ENCODE assay signal across 20 cellular contexts in the genomic region with DNA sequence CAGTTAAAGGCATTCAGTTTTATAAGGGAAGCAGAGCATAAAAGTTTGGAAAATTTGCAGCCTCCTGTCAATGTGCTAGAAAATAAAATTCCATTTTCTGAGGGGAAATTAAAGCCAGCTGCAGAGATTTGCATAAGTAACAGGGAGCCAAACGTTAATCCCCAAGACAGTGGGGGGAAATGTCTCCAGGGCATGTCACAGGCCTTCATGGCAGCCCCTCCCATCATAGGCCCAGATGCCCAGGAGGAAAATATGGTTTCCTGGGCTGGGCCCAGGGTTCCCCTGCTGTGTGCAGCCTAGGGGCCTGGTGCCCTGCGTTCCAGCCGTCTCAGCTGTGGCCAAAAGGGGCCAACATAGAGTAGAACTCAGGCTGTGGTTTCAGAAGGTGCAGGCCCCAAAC. TPM values are rescaled to one million over a fixed set of nuclear protein-coding genes. Genes with fewer than 3 reads are reported as not detected.
DNase-seq lines count a peak whose midpoint lies in the region; ATAC-seq and TF ChIP-seq lines count a peak whose summit lies in the region.
"Had no signal": no experiment of that assay in that cellular context is flagged by ENCODE, and none has a peak within 500 bp of the region (broad histone marks: within the 10 kb centered on the region; RNA-seq: fewer than 3 reads in every experiment).

No MANE protein-coding gene starts in this region.

- TF ChIP-seq CTCF in AG10803 (conservative IDR thresholded peaks at IDR 0.05; ENCODE audit: low read length): no peak
- no peak for TF ChIP-seq CTCF in WTC11 (IDR thresholded peaks at IDR 0.05)
- no peak for TF ChIP-seq CTCF in hepatocyte (IDR thresholded peaks at IDR 0.05; ENCODE audit: poor library complexity)
- TF ChIP-seq CTCF in prostate gland (IDR thresholded peaks at IDR 0.05): no peak

- H3K9me3 ChIP-seq in CD4-positive, alpha-beta memory T cell (ENCODE audit: control insufficient read depth in 1 of 2, low read length in 2 of 2): no peaks in the 10 kb centered on the region
- H3K9me3 ChIP-seq in hepatocyte (ENCODE audit: low read depth) (no peaks in the 10 kb centered on the region), prostate gland (no peaks in the 10 kb centered on the region)
- H3K9me3 ChIP-seq: testis had no signal

- WGBS in hepatocyte (ENCODE audit: low lambda C conversion rate, missing lambda C conversion rate): 55% methylated on average over 3 of the region's 3 CpGs
- 56% methylated on average over 3 of the region's 3 CpGs for WGBS in prostate gland

- peak; percentile 14; the same call in 1 of the 2 replicates for ATAC-seq in WTC11

- no peak overlapping the region for H2AFZ ChIP-seq in hepatocyte

- H3K27me3 Mint-ChIP-seq in CD4-positive, alpha-beta memory T cell: no peaks in the 10 kb centered on the region
- no peaks in the 10 kb centered on the region for H3K27me3 Mint-ChIP-seq in WTC11 (ENCODE audit: low read depth)
- H3K27me3 Mint-ChIP-seq: activated naive CD4-positive, alpha-beta T cell treated with anti-CD3 and anti-CD28 coated beads, Interleukin-2, amount 10 ng/mL, durations not matched to agents 7 days and 5 days had no signal

- no peaks in the 10 kb centered on the region for H3K9me2 ChIP-seq in hepatocyte (replicated peaks; ENCODE audit: insufficient read depth)

- CTCF ChIA-PET in CD4-positive, alpha-beta memory T cell (lab: Charles Lee; ENCODE audit: partially characterized antibody): no interaction called here
- CTCF ChIA-PET in WTC11 (lab: Charles Lee): interaction anchor here (3.3 kb wide), 1 partner anchor 36 kb away, joined by 9 read pairs; no protein-coding TSS in a partner anchor

- peaks cover under 1% of the 10 kb centered on the region for H3K36me3 ChIP-seq in CD4-positive, alpha-beta memory T cell (ENCODE audit: insufficient read depth, low read length)
- no peaks in the 10 kb centered on the region for H3K36me3 ChIP-seq in hepatocyte (replicated peaks; ENCODE audit: insufficient read depth, low read depth)
- no peaks in the 10 kb centered on the region for H3K36me3 ChIP-seq in prostate gland

- intact Hi-C loops in CD4-positive, alpha-beta memory T cell (cut with micrococcal nuclease): no loop called here
- intact Hi-C loops in posterior vena cava (cut with DNase I): no loop called here
- intact Hi-C loops in prostate gland (cut with DNase I): no loop called here

- POLR2A ChIA-PET in CD4-positive, alpha-beta memory T cell (lab: Charles Lee; ENCODE audit: partially characterized antibody): interaction anchor here (2.2 kb wide), 1 partner anchor 9 kb away, joined by 8 read pairs; a partner anchor contains a TSS
- POLR2A ChIA-PET in WTC11 (lab: Charles Lee): interaction anchor here (1.0 kb wide), 1 partner anchor 9 kb away, joined by 3 read pairs; a partner anchor contains a TSS

- H3K4me1 Mint-ChIP-seq in CD4-positive, alpha-beta memory T cell: peaks cover 63 to 96% (median 75%) of the 10 kb centered on the region in 4 donors
- H3K4me1 Mint-ChIP-seq in WTC11: peaks cover 81% of the 10 kb centered on the region

- peaks cover 12 to 39% of the 10 kb centered on the region in 2 donors for H3K36me3 Mint-ChIP-seq in CD4-positive, alpha-beta memory T cell
- H3K36me3 Mint-ChIP-seq in WTC11: peaks cover 15% of the 10 kb centered on the region

- no peak for TF ChIP-seq POLR2A in prostate gland (IDR thresholded peaks at IDR 0.05)

- H3K27ac ChIP-seq in CD4-positive, alpha-beta memory T cell (ENCODE audit: low read depth, low read length): no peak overlapping the region
- H3K27ac ChIP-seq in hepatocyte: no peak overlapping the region
- H3K27ac ChIP-seq in prostate gland: no peak overlapping the region
- H3K27ac ChIP-seq: testis had no signal

- peak overlapping the region in 3 of 7 donors; percentile 19 to 77 (median 30) for H3K27ac Mint-ChIP-seq in CD4-positive, alpha-beta memory T cell
- H3K27ac Mint-ChIP-seq in WTC11: peak overlapping the region; percentile 17
- H3K27ac Mint-ChIP-seq: activated naive CD4-positive, alpha-beta T cell treated with anti-CD3 and anti-CD28 coated beads, Interleukin-2, amount 10 ng/mL, durations not matched to agents 7 days and 5 days had no signal

- H3K27me3 ChIP-seq in CD4-positive, alpha-beta memory T cell (ENCODE audit: insufficient read depth, low read length): no peaks in the 10 kb centered on the region
- H3K27me3 ChIP-seq in hepatocyte: no peaks in the 10 kb centered on the region
- no peaks in the 10 kb centered on the region for H3K27me3 ChIP-seq in prostate gland (replicated peaks; ENCODE audit: insufficient read depth)
- H3K27me3 ChIP-seq: testis had no signal

- H3K4me2 ChIP-seq in hepatocyte: peak overlapping the region; percentile 25

- H3K4me3 ChIP-seq in AG10803 (ENCODE audit: low read length) (no peak overlapping the region), hepatocyte (no peak overlapping the region), prostate gland (no peak overlapping the region)
- H3K4me3 ChIP-seq in CD4-positive, alpha-beta memory T cell (ENCODE audit: low read length in 2 of 2): no peak overlapping the region
- H3K4me3 ChIP-seq: testis had no signal

- peaks cover 100% of the 10 kb centered on the region for H3K79me2 ChIP-seq in hepatocyte

- peaks cover 94% of the 10 kb centered on the region for H4K20me1 ChIP-seq in hepatocyte (ENCODE audit: insufficient read depth, poor library complexity, severe bottlenecking)

- DNase-seq in AG10803 (ENCODE audit: low read depth) (peak; percentile 63), WTC11 (ENCODE audit: low spot score) (no peak), hepatocyte (ENCODE audit: low spot score) (no peak), SK-N-DZ (ENCODE audit: low spot score) (no peak), posterior vena cava (ENCODE audit: low spot score) (no peak), prostate gland (ENCODE audit: low spot score) (no peak)
- DNase-seq in CD4-positive, alpha-beta memory T cell: no peak
- DNase-seq in stimulated activated CD4-positive, alpha-beta T cell treated with anti-CD3 and anti-CD28 coated beads, Interleukin-4, amount 100 ng/mL, for 24 hours: no peak
- DNase-seq: activated CD8-positive, alpha-beta memory T cell treated with anti-CD3 and anti-CD28 coated beads for 24 hours; activated naive CD4-positive, alpha-beta T cell treated with anti-CD3 and anti-CD28 coated beads, Interleukin-2, amount 10 ng/mL, durations not matched to agents 7 days and 5 days; glutamatergic neuron; islet precursor cell; midbrain; NCI-H2081 treated with DMSO at 0.1 percent for 48 hours; posterior cingulate gyrus; SHP77 treated with DMSO at 0.1 percent for 48 hours; stimulated activated CD4-positive, alpha-beta T cell treated with anti-CD3 and anti-CD28 coated beads, Interleukin-15, amount 100 ng/mL, for 24 hours; testis had no signal

- no peaks in the 10 kb centered on the region for H3K9me3 Mint-ChIP-seq in CD4-positive, alpha-beta memory T cell
- no peaks in the 10 kb centered on the region for H3K9me3 Mint-ChIP-seq in WTC11
- H3K9me3 Mint-ChIP-seq: activated naive CD4-positive, alpha-beta T cell treated with anti-CD3 and anti-CD28 coated beads, Interleukin-2, amount 10 ng/mL, durations not matched to agents 7 days and 5 days had no signal

- H3K4me1 ChIP-seq in CD4-positive, alpha-beta memory T cell (ENCODE audit: insufficient read depth, low read length): peaks cover 97% of the 10 kb centered on the region
- H3K4me1 ChIP-seq in hepatocyte (ENCODE audit: insufficient read depth) (peaks cover 41% of the 10 kb centered on the region), prostate gland (replicated peaks) (peaks cover 7% of the 10 kb centered on the region)

- peak overlapping the region in 6 of 8 donors; percentile 43 to 86 (median 60) for H3K4me3 Mint-ChIP-seq in CD4-positive, alpha-beta memory T cell
- H3K4me3 Mint-ChIP-seq in WTC11: peak overlapping the region; percentile 0; the same call in 1 of the 2 replicates
- H3K4me3 Mint-ChIP-seq: activated naive CD4-positive, alpha-beta T cell treated with anti-CD3 and anti-CD28 coated beads, Interleukin-2, amount 10 ng/mL, durations not matched to agents 7 days and 5 days had no signal

TF ChIP-seq in WTC11, 78 proteins besides CTCF, POLR2A, EP300 and RAD21 (continues in another document):
- TF ChIP-seq NFYB (CRISPR knock-in tag; conservative IDR thresholded peaks at IDR 0.05; ENCODE audit: low read depth) (no peak), GTF2I (CRISPR knock-in tag; conservative IDR thresholded peaks at IDR 0.05) (no peak), ETV6 (CRISPR knock-in tag; IDR thresholded peaks at IDR 0.05) (no peak)

RNA-seq across cellular contexts. Expression of a gene that starts 9.3 kb away (rescaled TPM):
- total RNA-seq in CD4-positive, alpha-beta memory T cell: 100 to 1,000 TPM in 1 of 2 experiments, 10 to 100 TPM in 1; 94.0 to 104 TPM
- 100 to 1,000 TPM in 1 of 2 donors, 10 to 100 TPM in 1; 68.0 to 105 TPM for polyA plus RNA-seq in CD4-positive, alpha-beta memory T cell
- total RNA-seq in WTC11 (2021): 77.8 to 87.3 TPM (median 82.5 TPM) in 3 replicates
- 48.2 and 50.3 TPM in 2 replicates for total RNA-seq in hepatocyte
- 42.4 and 50.8 TPM in 2 replicates for polyA plus RNA-seq in hepatocyte
- polyA plus RNA-seq in SK-N-DZ (2014; cell fraction: cytosol; rRNA removed): 40.6 and 63.2 TPM in 2 replicates
- polyA plus RNA-seq in SK-N-DZ (2014; cell fraction: nucleus; rRNA removed): 31.6 and 34.1 TPM in 2 replicates
- total RNA-seq in posterior vena cava: 10 to 100 TPM; 38.7 to 38.9 TPM
- 10 to 100 TPM; 33.9 to 56.1 TPM for total RNA-seq in prostate gland

RNA-seq across cellular contexts. Expression of a gene that starts 58.2 kb away (rescaled TPM):
- total RNA-seq in CD4-positive, alpha-beta memory T cell: 10 to 100 TPM; 47.8 TPM
- polyA plus RNA-seq in CD4-positive, alpha-beta memory T cell: 1 to 10 TPM in 1 of 2 donors, under 1 TPM in 1; 0.16 to 4.4 TPM
- total RNA-seq in WTC11 (2021) (24.4 to 28.1 TPM (median 24.6 TPM) in 3 replicates), hepatocyte (9.8 and 15.8 TPM in 2 replicates), posterior vena cava (10 to 100 TPM; 18.6 to 20.3 TPM), prostate gland (10 to 100 TPM; 24.1 to 53.1 TPM)
- 11.4 and 19.0 TPM in 2 replicates for polyA plus RNA-seq in hepatocyte
- polyA plus RNA-seq in SK-N-DZ (2014; cell fraction: cytosol; rRNA removed): 9.6 and 11.0 TPM in 2 replicates
- 9.7 and 16.6 TPM in 2 replicates for polyA plus RNA-seq in SK-N-DZ (2014; cell fraction: nucleus; rRNA removed)

RNA-seq across cellular contexts. Expression of a gene that starts 59.5 kb away (rescaled TPM):
- under 1 TPM; 0.12 to 0.19 TPM for total RNA-seq in CD4-positive, alpha-beta memory T cell
- not detected for polyA plus RNA-seq in CD4-positive, alpha-beta memory T cell
- total RNA-seq in WTC11 (2021) (0.23 to 0.41 TPM in 2 of 3 replicates, not detected in the other), hepatocyte (0.04 TPM in 1 of 2 replicates, not detected in the other), posterior vena cava (not detected), prostate gland (1 to 10 TPM in 1 of 2 donors, under 1 TPM in 1; 0.18 to 7.4 TPM)
- 0.09 TPM in 1 of 2 replicates, not detected in the other for polyA plus RNA-seq in hepatocyte
- not detected in 2 replicates for polyA plus RNA-seq in SK-N-DZ (2014; cell fraction: cytosol; rRNA removed)
- not detected in 2 replicates for polyA plus RNA-seq in SK-N-DZ (2014; cell fraction: nucleus; rRNA removed)
- total RNA-seq: endothelial cell of umbilical vein had no signal
- polyA plus RNA-seq: BJ had no signal

RNA-seq across cellular contexts. Expression of a gene that starts 59.8 kb away (rescaled TPM):
- 10 to 100 TPM; 31.4 to 31.8 TPM for total RNA-seq in CD4-positive, alpha-beta memory T cell
- polyA plus RNA-seq in CD4-positive, alpha-beta memory T cell: 10 to 100 TPM; 13.1 to 16.2 TPM
- 4.5 to 7.8 TPM (median 6.0 TPM) in 3 replicates for total RNA-seq in WTC11 (2021)
- 0.60 and 2.2 TPM in 2 replicates for total RNA-seq in hepatocyte
- 3.1 and 3.4 TPM in 2 replicates for polyA plus RNA-seq in hepatocyte
- 0.77 TPM in 1 of 2 replicates, not detected in the other for polyA plus RNA-seq in SK-N-DZ (2014; cell fraction: cytosol; rRNA removed)
- 0.91 TPM in 1 of 2 replicates, not detected in the other for polyA plus RNA-seq in SK-N-DZ (2014; cell fraction: nucleus; rRNA removed)
- total RNA-seq in posterior vena cava: 1 to 10 TPM; 7.4 to 8.4 TPM
- 10 to 100 TPM in 1 of 2 donors, 1 to 10 TPM in 1; 6.6 to 30.2 TPM for total RNA-seq in prostate gland
